In the genomic region with DNA sequence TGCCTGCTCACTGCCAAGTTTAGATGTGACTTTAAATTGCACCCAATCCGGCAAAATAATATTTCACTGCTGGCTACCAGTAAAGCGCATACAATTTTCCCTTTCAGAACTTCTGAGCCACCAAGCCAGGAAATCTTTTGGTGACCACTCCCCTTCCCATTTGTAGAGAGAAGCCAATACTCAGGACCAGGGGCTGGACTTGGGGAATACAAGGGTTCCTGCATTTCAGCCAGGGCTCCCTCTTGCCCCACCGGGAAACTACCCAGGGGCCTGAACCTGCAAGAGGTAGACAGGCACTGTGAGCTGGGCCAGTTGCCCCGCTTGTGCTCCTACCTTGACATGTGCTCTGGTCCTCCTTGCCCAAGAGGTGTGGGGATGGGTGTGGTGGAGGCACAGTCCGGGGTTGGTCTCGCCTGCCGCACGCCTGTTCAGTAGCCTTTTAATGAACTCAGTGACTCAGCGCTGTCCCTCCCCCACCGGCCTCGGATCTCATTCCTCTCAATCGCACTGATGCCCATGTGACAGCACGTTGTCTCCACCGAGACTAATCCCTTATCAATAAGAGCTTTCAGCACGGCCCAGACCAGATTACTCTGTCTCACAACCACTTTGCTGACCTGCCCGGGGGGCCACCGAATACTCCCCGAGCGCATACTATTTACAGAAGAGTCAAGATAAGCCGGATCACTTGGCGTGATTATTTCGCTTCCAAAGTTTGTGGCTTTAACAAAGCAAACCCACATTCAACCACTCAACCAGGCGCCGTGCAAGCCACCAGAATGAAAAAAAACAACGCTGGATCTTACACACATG, we compare ENCODE assay signal across 10 cellular contexts.
DNase-seq lines count a peak whose midpoint lies in the region; ATAC-seq and TF ChIP-seq lines count a peak whose summit lies in the region.
"Had no signal": no experiment of that assay in that cellular context is flagged by ENCODE, and none has a peak within 500 bp of the region (broad histone marks: within the 10 kb centered on the region; RNA-seq: fewer than 3 reads in every experiment).

No MANE protein-coding gene starts in this region.

- DNase-seq in HuH-7.5 (ENCODE audit: low spot score), result peak; percentile 29
- DNase-seq in chondrocyte (ENCODE audit: low spot score), result no peak
- peak; percentile 56 to 67 for DNase-seq in left lung
- no peak for DNase-seq in type B pancreatic cell (ENCODE audit: extremely low spot score, unreplicated experiment)
- DNase-seq in GDM1 (lab: John Stamatoyannopoulos, UW), result no peak
- DNase-seq in activated CD8-positive, alpha-beta T cell treated with anti-CD3 and anti-CD28 coated beads, Interleukin-2, amount 10 ng/mL, durations not matched to agents 7 days and 5 days, result no peak
- DNase-seq: NK-92 treated with Interleukin-12 subunit alpha and Interleukin-12 subunit beta, amount 100 ng/mL, for 24 hours had no signal

- CTCF ChIA-PET in activated CD8-positive, alpha-beta T cell treated with anti-CD3 and anti-CD28 coated beads, Interleukin-2, amount 10 ng/mL, durations not matched to agents 7 days and 5 days (lab: Charles Lee), result no interaction called here

- ATAC-seq in left lung (peak; percentile 90), HG03025 (IDR thresholded peaks at IDR 0.05; ENCODE audit: low FRiP score, unreplicated experiment) (no peak), GM19397 (IDR thresholded peaks at IDR 0.05; ENCODE audit: unreplicated experiment) (no peak)
- ATAC-seq in activated CD8-positive, alpha-beta T cell treated with anti-CD3 and anti-CD28 coated beads, Interleukin-2, amount 10 ng/mL, durations not matched to agents 7 days and 5 days, result no peak
- ATAC-seq: activated CD4-positive, CD25-positive, alpha-beta regulatory T cell treated with anti-CD3 and anti-CD28 coated beads, Interleukin-2, amount 50 U/mL, for 24 hours had no signal

- TF ChIP-seq CTCF in chondrocyte (IDR thresholded peaks at IDR 0.05) (no peak), left lung (IDR thresholded peaks at IDR 0.05) (no peak), type B pancreatic cell (conservative IDR thresholded peaks at IDR 0.05) (no peak)

- H3K4me3 ChIP-seq in left lung, result no peak overlapping the region

- no peaks in the 10 kb centered on the region for H3K27me3 ChIP-seq in left lung

- H3K9me3 Mint-ChIP-seq in chondrocyte (ENCODE audit: low read depth), result no peaks in the 10 kb centered on the region
- H3K9me3 Mint-ChIP-seq in type B pancreatic cell, result peaks cover 4% of the 10 kb centered on the region
- no peaks in the 10 kb centered on the region for H3K9me3 Mint-ChIP-seq in activated CD8-positive, alpha-beta T cell treated with anti-CD3 and anti-CD28 coated beads, Interleukin-2, amount 10 ng/mL, durations not matched to agents 7 days and 5 days (ENCODE audit: insufficient read depth)

- POLR2A ChIA-PET in activated CD8-positive, alpha-beta T cell treated with anti-CD3 and anti-CD28 coated beads, Interleukin-2, amount 10 ng/mL, durations not matched to agents 7 days and 5 days (lab: Charles Lee), result no interaction called here

- intact Hi-C loops in left lung (cut with DNase I), result no loop called here

- H3K4me3 Mint-ChIP-seq in chondrocyte (ENCODE audit: unreplicated experiment), result peak overlapping the region; percentile 47
- H3K4me3 Mint-ChIP-seq in type B pancreatic cell, result peak overlapping the region; percentile 82
- no peak overlapping the region for H3K4me3 Mint-ChIP-seq in activated CD8-positive, alpha-beta T cell treated with anti-CD3 and anti-CD28 coated beads, Interleukin-2, amount 10 ng/mL, durations not matched to agents 7 days and 5 days

- H3K4me1 Mint-ChIP-seq in chondrocyte (ENCODE audit: low read depth), result peaks cover 11% of the 10 kb centered on the region
- H3K4me1 Mint-ChIP-seq in type B pancreatic cell (ENCODE audit: unreplicated experiment), result peaks cover 69% of the 10 kb centered on the region
- no peaks in the 10 kb centered on the region for H3K4me1 Mint-ChIP-seq in activated CD8-positive, alpha-beta T cell treated with anti-CD3 and anti-CD28 coated beads, Interleukin-2, amount 10 ng/mL, durations not matched to agents 7 days and 5 days (ENCODE audit: low read depth)

- no peaks in the 10 kb centered on the region for H3K36me3 ChIP-seq in left lung

- H3K36me3 Mint-ChIP-seq in chondrocyte (ENCODE audit: low read depth) (no peaks in the 10 kb centered on the region), type B pancreatic cell (peaks cover 4% of the 10 kb centered on the region)
- H3K36me3 Mint-ChIP-seq in activated CD8-positive, alpha-beta T cell treated with anti-CD3 and anti-CD28 coated beads, Interleukin-2, amount 10 ng/mL, durations not matched to agents 7 days and 5 days (ENCODE audit: low read depth), result no peaks in the 10 kb centered on the region

- H3K9me3 ChIP-seq in left lung, result no peaks in the 10 kb centered on the region

- peak overlapping the region; percentile 24 for H3K27ac Mint-ChIP-seq in chondrocyte (ENCODE audit: unreplicated experiment)
- H3K27ac Mint-ChIP-seq in type B pancreatic cell, result peak overlapping the region; percentile 90
- H3K27ac Mint-ChIP-seq in activated CD8-positive, alpha-beta T cell treated with anti-CD3 and anti-CD28 coated beads, Interleukin-2, amount 10 ng/mL, durations not matched to agents 7 days and 5 days, result no peak overlapping the region

- H3K4me1 ChIP-seq in left lung, result no peaks in the 10 kb centered on the region

- H3K27ac ChIP-seq in left lung, result no peak overlapping the region

- no peaks in the 10 kb centered on the region for H3K27me3 Mint-ChIP-seq in chondrocyte (ENCODE audit: low read depth)
- no peaks in the 10 kb centered on the region for H3K27me3 Mint-ChIP-seq in type B pancreatic cell
- H3K27me3 Mint-ChIP-seq in activated CD8-positive, alpha-beta T cell treated with anti-CD3 and anti-CD28 coated beads, Interleukin-2, amount 10 ng/mL, durations not matched to agents 7 days and 5 days (ENCODE audit: low read depth), result no peaks in the 10 kb centered on the region

Comparison
In these comparisons a context has a peak if more than half of its experiments do, and no peak if none do; other contexts are left out.
1. DNase-seq: peak in HuH-7.5 (single experiment) and left lung (2 of 2); none in chondrocyte (single experiment), type B pancreatic cell (single experiment), GDM1 (single experiment) and activated CD8-positive, alpha-beta T cell treated with anti-CD3 and anti-CD28 coated beads, Interleukin-2, amount 10 ng/mL, durations not matched to agents 7 days and 5 days (single experiment).